8 cellular contexts compared by ENCODE assay signal in the genomic region with DNA sequence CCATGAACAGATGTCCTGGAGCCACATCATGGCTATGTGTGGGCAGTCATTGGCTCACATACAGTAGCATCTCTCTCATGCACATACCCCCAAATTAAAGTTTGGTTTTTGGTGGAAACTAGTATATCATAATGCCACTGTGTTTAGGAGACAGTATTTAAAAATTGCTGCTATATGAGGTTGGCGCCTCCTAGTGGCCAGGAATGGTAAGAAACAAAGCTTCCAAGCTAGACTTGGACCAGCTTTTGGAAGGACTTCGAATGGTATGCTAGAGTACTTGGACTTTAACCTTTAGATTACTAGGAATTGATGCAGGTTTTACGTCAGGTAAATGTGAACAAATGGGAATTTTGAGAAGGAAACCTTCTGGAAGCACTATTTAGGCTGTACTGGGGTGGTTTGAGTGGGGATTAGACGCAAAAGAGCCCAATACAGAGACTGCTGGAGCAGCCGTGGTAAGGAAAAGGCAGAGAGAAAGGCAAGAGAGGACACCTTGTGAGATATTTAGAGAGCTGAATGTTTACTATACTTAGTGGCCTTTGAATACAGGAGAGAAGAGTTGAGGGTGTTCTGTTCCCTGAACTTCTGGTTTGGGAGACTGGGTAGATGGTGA. TPM values are rescaled to one million over a fixed set of nuclear protein-coding genes. Genes with fewer than 3 reads are reported as not detected.
DNase-seq lines count a peak whose midpoint lies in the region; ATAC-seq lines count a peak whose summit lies in the region.

No MANE protein-coding gene starts in this region.

- no peaks in the 10 kb centered on the region for H3K36me3 ChIP-seq in GM23248 (ENCODE audit: low read depth)

- in situ Hi-C loops in GM23248 (cut with MboI): no loop called here

- 52 to 57% methylated on average over 5 of the region's 5 CpGs for WGBS in GM23248 (ENCODE audit: low coverage in 1 of 2, low lambda C conversion rate in 2 of 2, missing lambda C conversion rate in 2 of 2), 2 experiments

- H3F3A ChIP-seq in GM23248 (ENCODE audit: insufficient read depth): no peaks in the 10 kb centered on the region

- H3K4me3 ChIP-seq in GM23248: no peak overlapping the region

- DNase-seq in activated gamma-delta T cell treated with Interleukin-2 at 50 U/mL for 16 hours: peak; percentile 34
- no peak for DNase-seq in activated gamma-delta T cell (lab: John Stamatoyannopoulos, UW)
- peak; percentile 64 for DNase-seq in GM23248
- peak; percentile 70 for DNase-seq in NAMALWA (ENCODE audit: low spot score)
- peak; percentile 26 for DNase-seq in activated CD8-positive, alpha-beta memory T cell treated with anti-CD3 and anti-CD28 coated beads, Interleukin-2, amount 50 U/mL, for 4 hours
- peak; percentile 34 for DNase-seq in foreskin melanocyte
- peak; percentile 42 for DNase-seq in stimulated activated CD4-positive, alpha-beta T cell treated with anti-CD3 and anti-CD28 coated beads, Interleukin-12 subunit alpha, Interleukin-12 subunit beta, amount 100 ng/mL, for 4 hours

- H3K9me2 ChIP-seq in GM23248 (ENCODE audit: insufficient read depth): no peaks in the 10 kb centered on the region

- no peak overlapping the region for H2AFZ ChIP-seq in GM23248

- 0 out of 2 replicates have a peak, but pooled peaks cover 8% of the 10 kb centered on the region for H3K27me3 ChIP-seq in GM23248 (replicated peaks; ENCODE audit: insufficient read depth)

- no peak overlapping the region for H3K27ac ChIP-seq in GM23248

- no peaks in the 10 kb centered on the region for H4K20me1 ChIP-seq in GM23248 (ENCODE audit: insufficient read depth)

- no peak overlapping the region for H3K9ac ChIP-seq in GM23248

- no peaks in the 10 kb centered on the region for H3K79me2 ChIP-seq in GM23248 (ENCODE audit: insufficient read depth)

- no peak for ATAC-seq in HG02938 (IDR thresholded peaks at IDR 0.05; ENCODE audit: unreplicated experiment)

- no peaks in the 10 kb centered on the region for H3K4me1 ChIP-seq in GM23248 (ENCODE audit: insufficient read depth)

- no peaks in the 10 kb centered on the region for H3K9me3 ChIP-seq in GM23248 (ENCODE audit: low read depth)

- no peak overlapping the region for H3K4me2 ChIP-seq in GM23248 (ENCODE audit: unreplicated experiment)

RNA-seq across cellular contexts. Expression of a gene that starts 23.8 kb away (rescaled TPM):
- not detected in 2 replicates for total RNA-seq in GM23248 (2014; rRNA removed; shearing (Covaris generic))
- not detected in 2 replicates for polyA plus RNA-seq in GM23248 (2016; fragmentation: Nextera tagmentation; extraction: Ambion mirVana)
